1 cellular context compared by ENCODE assay signal in genomic region chrX:137032378-137032694, GRCh38.
TF ChIP-seq lines count a peak whose summit lies in the region.

No MANE protein-coding gene starts in this region.

TF ChIP-seq in HEK293, 187 proteins besides CTCF, POLR2A, EP300 and RAD21 (continued from another document):
- TF ChIP-seq ZNF335 (tag by site-specific recombination; conservative IDR thresholded peaks at IDR 0.05): no peak; the same call in 1 of the 2 replicates
- no peak for TF ChIP-seq ZNF169 (tag by site-specific recombination; IDR thresholded peaks at IDR 0.05)
- 0 out of 2 replicates have a peak, but pooled peaks have one; percentile 42 for TF ChIP-seq KLF16 (tag by site-specific recombination; IDR thresholded peaks at IDR 0.05)
- TF ChIP-seq ZSCAN18 (tag by site-specific recombination; IDR thresholded peaks at IDR 0.05): no peak
- no peak for TF ChIP-seq ZNF23 (tag by site-specific recombination; IDR thresholded peaks at IDR 0.05; ENCODE audit: borderline replicate concordance)
- TF ChIP-seq ZNF626 (tag by site-specific recombination; IDR thresholded peaks at IDR 0.05): no peak
- TF ChIP-seq ZNF549 (tag by site-specific recombination; IDR thresholded peaks at IDR 0.05): no peak
- TF ChIP-seq ZNF555 (tag by site-specific recombination; conservative IDR thresholded peaks at IDR 0.05): no peak
- TF ChIP-seq ZNF324 (tag by site-specific recombination; IDR thresholded peaks at IDR 0.05): no peak
- TF ChIP-seq ZNF677 (tag by site-specific recombination; IDR thresholded peaks at IDR 0.05): no peak
- TF ChIP-seq ZNF776 (tag by site-specific recombination; IDR thresholded peaks at IDR 0.05; ENCODE audit: borderline replicate concordance): no peak
- TF ChIP-seq FEZF1 (tag by site-specific recombination; IDR thresholded peaks at IDR 0.05): no peak
- TF ChIP-seq ZNF639 (tag by site-specific recombination; IDR thresholded peaks at IDR 0.05): peak; percentile 48; the same call in 1 of the 2 replicates
- TF ChIP-seq KLF7 (tag by site-specific recombination; IDR thresholded peaks at IDR 0.05; ENCODE audit: borderline replicate concordance): no peak
- no peak for TF ChIP-seq ZNF610 (tag by site-specific recombination; IDR thresholded peaks at IDR 0.05; ENCODE audit: borderline replicate concordance)
- TF ChIP-seq OVOL3 (tag by site-specific recombination; IDR thresholded peaks at IDR 0.05): no peak
- no peak for TF ChIP-seq ZBTB7A (tag by site-specific recombination; IDR thresholded peaks at IDR 0.05; ENCODE audit: low read depth)
- no peak for TF ChIP-seq HOXA7 (CRISPR knock-in tag; IDR thresholded peaks at IDR 0.05; ENCODE audit: borderline replicate concordance)
- peak; percentile 10; the same call in 1 of the 2 replicates for TF ChIP-seq PATZ1 (tag by site-specific recombination; IDR thresholded peaks at IDR 0.05)
- TF ChIP-seq ZNF560 (tag by site-specific recombination; IDR thresholded peaks at IDR 0.05; ENCODE audit: borderline replicate concordance): no peak
- TF ChIP-seq ZNF692 (tag by site-specific recombination; IDR thresholded peaks at IDR 0.05): 0 out of 2 replicates have a peak, but pooled peaks have one; percentile 2
- TF ChIP-seq SALL2 (tag by site-specific recombination; IDR thresholded peaks at IDR 0.05; ENCODE audit: borderline replicate concordance): no peak
- peak; percentile 88 for TF ChIP-seq ZNF366 (tag by site-specific recombination; conservative IDR thresholded peaks at IDR 0.05)
- TF ChIP-seq ZNF18 (tag by site-specific recombination; IDR thresholded peaks at IDR 0.05): no peak
- TF ChIP-seq ZNF37A (tag by site-specific recombination; IDR thresholded peaks at IDR 0.05): no peak
- no peak for TF ChIP-seq ZNF398 (tag by site-specific recombination; IDR thresholded peaks at IDR 0.05)
- no peak for TF ChIP-seq ZNF600 (tag by site-specific recombination; IDR thresholded peaks at IDR 0.05)
- no peak for TF ChIP-seq ZNF830 (tag by site-specific recombination; IDR thresholded peaks at IDR 0.05; ENCODE audit: low read depth)
- peak; percentile 93; the same call in 1 of the 2 replicates for TF ChIP-seq ZNF48 (tag by site-specific recombination; IDR thresholded peaks at IDR 0.05)
- TF ChIP-seq SCRT1 (tag by site-specific recombination; IDR thresholded peaks at IDR 0.05; ENCODE audit: borderline replicate concordance): no peak
- no peak for TF ChIP-seq KLF10 (tag by site-specific recombination; IDR thresholded peaks at IDR 0.05)
- TF ChIP-seq ZBTB48 (tag by site-specific recombination; IDR thresholded peaks at IDR 0.05): peak; percentile 80
- TF ChIP-seq ZBTB17 (tag by site-specific recombination; IDR thresholded peaks at IDR 0.05): peak; percentile 53; the same call in 1 of the 2 replicates
- TF ChIP-seq PRDM1 (tag by site-specific recombination; IDR thresholded peaks at IDR 0.05): peak; percentile 2; the same call in 1 of the 2 replicates
- 0 out of 2 replicates have a peak, but pooled peaks have one; percentile 16 for TF ChIP-seq ZNF239 (tag by site-specific recombination; IDR thresholded peaks at IDR 0.05)
- TF ChIP-seq ZNF473 (tag by site-specific recombination; IDR thresholded peaks at IDR 0.05): no peak
- peak; percentile 33 for TF ChIP-seq ZBTB26 (tag by site-specific recombination; optimal IDR thresholded peaks at IDR 0.05)
- no peak for TF ChIP-seq INSM2 (tag by site-specific recombination; IDR thresholded peaks at IDR 0.05)
- TF ChIP-seq ZNF561 (tag by site-specific recombination; IDR thresholded peaks at IDR 0.05; ENCODE audit: borderline replicate concordance): no peak
- TF ChIP-seq HOXC10 (CRISPR knock-in tag; IDR thresholded peaks at IDR 0.05): no peak
- no peak for TF ChIP-seq ZNF362 (tag by site-specific recombination; IDR thresholded peaks at IDR 0.05)
- TF ChIP-seq GFI1B (tag by site-specific recombination; IDR thresholded peaks at IDR 0.05): no peak
